13 cellular contexts compared by ENCODE assay signal in genomic region chr12:46361667-46362034, GRCh38. TPM values are rescaled to one million over a fixed set of nuclear protein-coding genes. Genes with fewer than 3 reads are reported as not detected.
DNase-seq lines count a peak whose midpoint lies in the region; ATAC-seq, FAIRE-seq and TF ChIP-seq lines count a peak whose summit lies in the region.
"Had no signal": no experiment of that assay in that cellular context is flagged by ENCODE, and none has a peak within 500 bp of the region (broad histone marks: within the 10 kb centered on the region; RNA-seq: fewer than 3 reads in every experiment).

No MANE protein-coding gene starts in this region.

- peak; percentile 39 for TF ChIP-seq POLR2A in endothelial cell of umbilical vein (IDR thresholded peaks at IDR 0.05; ENCODE audit: low read depth, low read length)

- no peaks in the 10 kb centered on the region for H3K9me3 ChIP-seq in T-helper 17 cell (ENCODE audit: control insufficient read depth, low read length, poor library complexity, severe bottlenecking)
- no peaks in the 10 kb centered on the region for H3K9me3 ChIP-seq in endothelial cell of umbilical vein (replicated peaks; ENCODE audit: control insufficient read depth, insufficient read depth, low read length)
- H3K9me3 ChIP-seq in smooth muscle cell (replicated peaks; ENCODE audit: low read depth) = no peaks in the 10 kb centered on the region
- H3K9me3 ChIP-seq in aorta (ENCODE audit: control insufficient read depth, low read length) = no peaks in the 10 kb centered on the region
- H3K9me3 ChIP-seq: psoas muscle, uterus had no signal

- H3K4me1 Mint-ChIP-seq in activated CD8-positive, alpha-beta memory T cell treated with anti-CD3 and anti-CD28 coated beads, Interleukin-2, amount 10 ng/mL, durations not matched to agents 7 days and 5 days = peaks cover 50% of the 10 kb centered on the region
- H3K4me1 Mint-ChIP-seq in T-helper 17 cell = peaks cover 25% of the 10 kb centered on the region

- H4K20me1 ChIP-seq in endothelial cell of umbilical vein (replicated peaks; ENCODE audit: control insufficient read depth, extremely low read depth, insufficient read depth, low read length) = peaks cover 50% of the 10 kb centered on the region
- H4K20me1 ChIP-seq in smooth muscle cell (ENCODE audit: low read depth) = peaks cover 97% of the 10 kb centered on the region

- H3K36me3 ChIP-seq in endothelial cell of umbilical vein (ENCODE audit: control insufficient read depth in 2 of 2, extremely low read depth in 1 of 2, insufficient read depth in 2 of 2, low read length in 2 of 2) (peaks cover 33 to 77% of the 10 kb centered on the region in 2 experiments), smooth muscle cell (ENCODE audit: low read depth) (peaks cover 75% of the 10 kb centered on the region), aorta (ENCODE audit: control insufficient read depth in 1 of 2, insufficient read depth in 2 of 2, low read length in 1 of 2) (peaks cover 1 to 23% of the 10 kb centered on the region in 2 donors)
- H3K36me3 ChIP-seq: uterus had no signal

- intact Hi-C loops in endothelial cell of umbilical vein (cut with micrococcal nuclease) (no loop called here), left cardiac atrium (cut with DNase I) (no loop called here), aorta (cut with DNase I) (loop anchor here in 1 of 2 donors (10.0 kb wide), 1 partner anchor 207 kb away; no protein-coding TSS in a partner anchor)

- H3K79me2 ChIP-seq in endothelial cell of umbilical vein (ENCODE audit: control insufficient read depth, insufficient read depth, low read length) (peaks cover 27% of the 10 kb centered on the region), smooth muscle cell (ENCODE audit: low read depth) (peaks cover 33% of the 10 kb centered on the region)

- H3K27ac ChIP-seq in endothelial cell of umbilical vein (ENCODE audit: insufficient read depth, low read depth, low read length) (no peak overlapping the region), smooth muscle cell (ENCODE audit: low read depth) (peak overlapping the region; percentile 98), aorta (ENCODE audit: low read depth in 1 of 2, low read length in 2 of 2) (no peak overlapping the region)
- H3K27ac ChIP-seq: uterus had no signal

- no peak for DNase-seq in activated CD8-positive, alpha-beta memory T cell treated with anti-CD3 and anti-CD28 coated beads, Interleukin-2, amount 10 ng/mL, durations not matched to agents 7 days and 5 days
- no peak for DNase-seq in activated CD8-positive, alpha-beta memory T cell treated with anti-CD3 and anti-CD28 coated beads, Interleukin-2, amount 50 U/mL, for 48 hours
- no peak for DNase-seq in T-helper 17 cell
- DNase-seq in endothelial cell of umbilical vein (ENCODE audit: low read depth, low spot score) = no peak
- DNase-seq in smooth muscle cell (lab: John Stamatoyannopoulos, UW; ENCODE audit: unreplicated experiment) = no peak
- DNase-seq in left cardiac atrium = no peak
- no peak for DNase-seq in aorta
- no peak for DNase-seq in cerebellar cortex (ENCODE audit: low spot score)
- DNase-seq: activated CD4-positive, alpha-beta T cell treated with anti-CD3 and anti-CD28 coated beads for 4 hours; activated naive CD4-positive, alpha-beta T cell treated with anti-CD3 and anti-CD28 coated beads for 36 hours; psoas muscle; stimulated activated CD8-positive, alpha-beta memory T cell treated with anti-CD3 and anti-CD28 coated beads, Interleukin-4, amount 100 ng/mL, for 48 hours; uterus had no signal

- H3K4me3 Mint-ChIP-seq in activated CD8-positive, alpha-beta memory T cell treated with anti-CD3 and anti-CD28 coated beads, Interleukin-2, amount 10 ng/mL, durations not matched to agents 7 days and 5 days = no peak overlapping the region
- H3K4me3 Mint-ChIP-seq in T-helper 17 cell = no peak overlapping the region
- H3K4me3 Mint-ChIP-seq: activated naive CD4-positive, alpha-beta T cell treated with anti-CD3 and anti-CD28 coated beads for 36 hours had no signal

- no peaks in the 10 kb centered on the region for H3K27me3 ChIP-seq in endothelial cell of umbilical vein (ENCODE audit: control insufficient read depth in 2 of 2, insufficient read depth in 2 of 2, low read length in 2 of 2)
- H3K27me3 ChIP-seq in smooth muscle cell (ENCODE audit: low read depth) = no peaks in the 10 kb centered on the region
- no peaks in the 10 kb centered on the region for H3K27me3 ChIP-seq in aorta (ENCODE audit: control insufficient read depth in 1 of 2, insufficient read depth in 2 of 2, low read length in 1 of 2)
- H3K27me3 ChIP-seq: uterus had no signal

- ATAC-seq in activated CD8-positive, alpha-beta memory T cell treated with anti-CD3 and anti-CD28 coated beads, Interleukin-2, amount 10 ng/mL, durations not matched to agents 7 days and 5 days = no peak
- no peak for ATAC-seq in T-helper 17 cell
- ATAC-seq in left cardiac atrium = no peak
- ATAC-seq in aorta (ENCODE audit: low FRiP score) = no peak
- ATAC-seq: psoas muscle had no signal

- H3K9ac ChIP-seq in endothelial cell of umbilical vein (replicated peaks; ENCODE audit: extremely low read depth, insufficient read depth, low read length) (no peak overlapping the region), smooth muscle cell (ENCODE audit: low read depth) (no peak overlapping the region)

- no peaks in the 10 kb centered on the region for H3K9me3 Mint-ChIP-seq in activated CD8-positive, alpha-beta memory T cell treated with anti-CD3 and anti-CD28 coated beads, Interleukin-2, amount 10 ng/mL, durations not matched to agents 7 days and 5 days (ENCODE audit: low read depth)
- H3K9me3 Mint-ChIP-seq: activated naive CD4-positive, alpha-beta T cell treated with anti-CD3 and anti-CD28 coated beads for 36 hours had no signal

- H3K27ac Mint-ChIP-seq in activated CD8-positive, alpha-beta memory T cell treated with anti-CD3 and anti-CD28 coated beads, Interleukin-2, amount 10 ng/mL, durations not matched to agents 7 days and 5 days = peak overlapping the region; percentile 40
- H3K27ac Mint-ChIP-seq in T-helper 17 cell = peak overlapping the region; percentile 84

- dilution Hi-C loops in endothelial cell of umbilical vein (cut with MboI; ENCODE audit: extremely low pct_ligation_motif_present, low sequenced_read_pairs) = no loop called here

- TF ChIP-seq CTCF in endothelial cell of umbilical vein (IDR thresholded peaks at IDR 0.05; ENCODE audit: extremely low read depth in 1 of 2, insufficient read depth in 1 of 2, low read depth in 1 of 2, low read length in 2 of 2) (no peak), smooth muscle cell (IDR thresholded peaks at IDR 0.05; ENCODE audit: borderline replicate concordance, insufficient read depth, poor library complexity, severe bottlenecking) (no peak)

- H3K4me1 ChIP-seq in endothelial cell of umbilical vein (ENCODE audit: control insufficient read depth, extremely low read depth, insufficient read depth, low read length) (peaks cover 30% of the 10 kb centered on the region), smooth muscle cell (ENCODE audit: low read depth) (peaks cover 15% of the 10 kb centered on the region), aorta (ENCODE audit: control insufficient read depth in 1 of 2, insufficient read depth in 2 of 2, low read length in 2 of 2) (peaks cover 3 to 9% of the 10 kb centered on the region in 2 donors)

- CTCF ChIA-PET in activated CD8-positive, alpha-beta memory T cell treated with anti-CD3 and anti-CD28 coated beads, Interleukin-2, amount 10 ng/mL, durations not matched to agents 7 days and 5 days (lab: Charles Lee) = no interaction called here
- CTCF ChIA-PET in endothelial cell of umbilical vein (lab: Charles Lee) = interaction anchor here (1.2 to 2.2 kb wide), 2 partner anchors 237 to 659 kb away, joined by 3 to 10 read pairs; no protein-coding TSS in a partner anchor

- BruUV-seq in endothelial cell of umbilical vein (replicated peaks; lab: Mats Ljungman, UMichigan) = no TSS peak

- POLR2A ChIA-PET in endothelial cell of umbilical vein (lab: Charles Lee) = no interaction called here

- H3K9me1 ChIP-seq in endothelial cell of umbilical vein (replicated peaks; ENCODE audit: control insufficient read depth, extremely low read depth, insufficient read depth, low read length) = no peaks in the 10 kb centered on the region

- FAIRE-seq in endothelial cell of umbilical vein (lab: Jason Lieb, UNC) = no peak

- no peak overlapping the region for H2AFZ ChIP-seq in endothelial cell of umbilical vein (ENCODE audit: low read depth, low read length)
- H2AFZ ChIP-seq in smooth muscle cell (ENCODE audit: low read depth) = no peak overlapping the region

- H3K4me3 ChIP-seq in endothelial cell of umbilical vein (replicated peaks in 1 of 3; ENCODE audit: insufficient read depth in 1 of 3, low read depth in 1 of 3, low read length in 3 of 3) = no peak overlapping the region
- no peak overlapping the region for H3K4me3 ChIP-seq in smooth muscle cell
- no peak overlapping the region for H3K4me3 ChIP-seq in aorta (ENCODE audit: low read length in 2 of 2)
- H3K4me3 ChIP-seq: psoas muscle, uterus had no signal

- H3K4me2 ChIP-seq in endothelial cell of umbilical vein (ENCODE audit: insufficient read depth, low read length) (peak overlapping the region; percentile 8), smooth muscle cell (peak overlapping the region; percentile 5)

- H3F3A ChIP-seq in smooth muscle cell (ENCODE audit: low read depth) = peaks cover 86% of the 10 kb centered on the region

- H3K27me3 Mint-ChIP-seq in activated CD8-positive, alpha-beta memory T cell treated with anti-CD3 and anti-CD28 coated beads, Interleukin-2, amount 10 ng/mL, durations not matched to agents 7 days and 5 days = no peaks in the 10 kb centered on the region
- no peaks in the 10 kb centered on the region for H3K27me3 Mint-ChIP-seq in T-helper 17 cell

- 92% methylated on average over 2 of the region's 2 CpGs for WGBS in smooth muscle cell (ENCODE audit: low lambda C conversion rate)
- 77 to 83% methylated on average over 2 of the region's 2 CpGs for WGBS in aorta, 2 donors

- peaks cover 70% of the 10 kb centered on the region for H3K36me3 Mint-ChIP-seq in activated CD8-positive, alpha-beta memory T cell treated with anti-CD3 and anti-CD28 coated beads, Interleukin-2, amount 10 ng/mL, durations not matched to agents 7 days and 5 days
- H3K36me3 Mint-ChIP-seq in T-helper 17 cell (ENCODE audit: low read depth) = peaks cover 2% of the 10 kb centered on the region

RNA-seq across cellular contexts. Expression of gene SLC38A2, which starts 10.9 kb away (rescaled TPM):
- 100 to 1,000 TPM; 168 to 258 TPM for total RNA-seq in activated CD8-positive, alpha-beta memory T cell treated with anti-CD3 and anti-CD28 coated beads, Interleukin-2, amount 10 ng/mL, durations not matched to agents 7 days and 5 days
- total RNA-seq in T-helper 17 cell (100 to 1,000 TPM; 124 to 173 TPM), endothelial cell of umbilical vein (427 and 459 TPM in 2 replicates), smooth muscle cell (1,081 and 1,127 TPM in 2 replicates), left cardiac atrium (100 to 1,000 TPM; 122 to 202 TPM), aorta (100 to 1,000 TPM; 329 to 405 TPM)
- polyA plus RNA-seq in endothelial cell of umbilical vein (263 and 267 TPM in 2 replicates), smooth muscle cell (201 and 262 TPM in 2 replicates), aorta (100 to 1,000 TPM in 1 of 2 donors, 10 to 100 TPM in 1; 46.0 to 206 TPM)
- 96.2 and 111 TPM in 2 replicates for polyA plus RNA-seq in endothelial cell of umbilical vein (2011; cell fraction: cytosol; rRNA removed)
- polyA plus RNA-seq in endothelial cell of umbilical vein (2011; cell fraction: nucleus; rRNA removed) = 800 and 825 TPM in 2 replicates
- polyA plus RNA-seq in endothelial cell of umbilical vein (2012) = 442 and 473 TPM in 2 replicates
- polyA minus RNA-seq in endothelial cell of umbilical vein = 496 and 527 TPM in 2 replicates
- 275 TPM for polyA minus RNA-seq in endothelial cell of umbilical vein (2011; cell fraction: cytosol; rRNA and poly(A)+ RNA removed)
- 1,147 and 1,325 TPM in 2 replicates for polyA minus RNA-seq in endothelial cell of umbilical vein (2011; cell fraction: nucleus; rRNA and poly(A)+ RNA removed)
